ENCODE assay signal across 21 cellular contexts in genomic region chr14:50035214-50035613, GRCh38.
"Had no signal": no experiment of that assay in that cellular context is flagged by ENCODE, and none has a peak within 500 bp of the region (broad histone marks: within the 10 kb centered on the region; RNA-seq: fewer than 3 reads in every experiment).

No MANE protein-coding gene starts in this region.

- H3K4me3 Mint-ChIP-seq: central memory CD8-positive, alpha-beta T cell; memory B cell; nephron had no signal

- H3K9me3 Mint-ChIP-seq: central memory CD8-positive, alpha-beta T cell; memory B cell had no signal

- H3K4me1 Mint-ChIP-seq: nephron had no signal

- H3K4me3 ChIP-seq: ascending aorta, colonic mucosa, ovary, psoas muscle, tibial nerve, uterus had no signal

- H3K27ac ChIP-seq: ascending aorta, brain microvascular endothelial cell, colonic mucosa, neutrophil, ovary, psoas muscle, uterus had no signal

- H3K9me3 ChIP-seq: ascending aorta, colonic mucosa, neutrophil, ovary, psoas muscle, tibial nerve, uterus had no signal

- H3K4me1 ChIP-seq: psoas muscle, uterus had no signal

- H3K36me3 ChIP-seq: ascending aorta, brain microvascular endothelial cell, colonic mucosa, neutrophil, ovary, tibial nerve, uterus had no signal

- H3K27me3 ChIP-seq: ascending aorta, brain microvascular endothelial cell, colonic mucosa, neutrophil, ovary, tibial nerve, uterus had no signal

- H3K27ac Mint-ChIP-seq: activated naive CD4-positive, alpha-beta T cell treated with anti-CD3 and anti-CD28 coated beads, Interleukin-2, amount 50 U/mL, for 72 hours; memory B cell; nephron; stimulated activated naive CD8-positive, alpha-beta T cell treated with anti-CD3 and anti-CD28 coated beads, Interleukin-15, amount 100 ng/mL, for 72 hours had no signal

- DNase-seq: activated CD4-positive, alpha-beta T cell treated with anti-CD3 and anti-CD28 coated beads for 1 hour; activated T-cell treated with anti-CD3 and anti-CD28 coated beads, Interleukin-2, amount 50 U/mL, for 1 hour; brain microvascular endothelial cell; colonic mucosa; foreskin melanocyte; glutamatergic neuron; hippocampal formation; ovary; psoas muscle; right cardiac atrium; stimulated activated CD4-positive, alpha-beta T cell treated with anti-CD3 and anti-CD28 coated beads, Interleukin-12 subunit alpha, Interleukin-12 subunit beta, amount 100 ng/mL, for 4 hours; stimulated activated CD4-positive, alpha-beta T cell treated with anti-CD3 and anti-CD28 coated beads, Interleukin-4, amount 100 ng/mL, for 4 hours; stimulated activated naive CD8-positive, alpha-beta T cell treated with anti-CD3 and anti-CD28 coated beads, Interleukin-15, amount 100 ng/mL, for 72 hours; uterus had no signal

- ATAC-seq: activated naive CD4-positive, alpha-beta T cell treated with anti-CD3 and anti-CD28 coated beads, Interleukin-2, amount 50 U/mL, for 72 hours; psoas muscle; right cardiac atrium; stimulated activated naive CD8-positive, alpha-beta T cell treated with anti-CD3 and anti-CD28 coated beads, Interleukin-15, amount 100 ng/mL, for 72 hours had no signal

- H3K27me3 Mint-ChIP-seq: central memory CD8-positive, alpha-beta T cell; memory B cell; stimulated activated naive CD8-positive, alpha-beta T cell treated with anti-CD3 and anti-CD28 coated beads, Interleukin-15, amount 100 ng/mL, for 72 hours had no signal
